Comparison of ENCODE assay signal across 8 cellular contexts in the genomic region with DNA sequence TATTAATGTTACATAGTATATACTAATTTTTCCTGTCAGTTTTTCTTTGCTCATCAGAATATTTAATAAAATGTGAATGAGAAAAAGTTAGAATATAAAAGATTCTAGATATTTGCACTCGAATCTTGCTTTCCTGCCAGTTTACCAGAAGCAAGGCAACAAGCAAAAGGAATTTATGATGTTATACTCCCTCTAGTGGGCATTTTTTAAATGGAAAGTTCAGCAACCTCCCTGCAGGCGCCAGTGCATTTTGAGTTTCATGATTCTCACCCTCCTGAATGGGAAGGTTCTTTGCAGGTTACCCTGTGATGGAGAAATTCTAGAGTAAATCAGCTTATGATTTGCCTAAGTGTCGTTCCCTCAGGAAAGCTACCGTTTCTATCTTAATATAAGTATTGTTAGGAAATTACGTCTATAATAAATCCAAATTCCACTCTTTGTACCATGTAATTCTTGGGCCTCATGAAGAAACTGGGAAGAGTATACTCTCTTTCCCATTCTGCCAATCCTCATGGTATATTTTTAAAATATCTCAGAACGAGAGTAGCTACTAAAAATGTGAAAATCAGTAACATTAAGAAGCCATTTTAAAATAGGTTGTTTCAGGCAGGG.
DNase-seq lines count a peak whose midpoint lies in the region; ATAC-seq, FAIRE-seq and TF ChIP-seq lines count a peak whose summit lies in the region.

No MANE protein-coding gene starts in this region.

- TF ChIP-seq POLR2A in thyroid gland (IDR thresholded peaks at IDR 0.05), result no peak

- no peaks in the 10 kb centered on the region for H3K4me1 ChIP-seq in astrocyte (ENCODE audit: insufficient read depth, low read length)
- peaks cover 0 to 3% of the 10 kb centered on the region in 2 donors for H3K4me1 ChIP-seq in thyroid gland

- H4K20me1 ChIP-seq in astrocyte (ENCODE audit: insufficient read depth, low read length), result no peaks in the 10 kb centered on the region

- no peak overlapping the region for H3K27ac Mint-ChIP-seq in astrocyte (ENCODE audit: unreplicated experiment)

- no peaks in the 10 kb centered on the region for H3K36me3 Mint-ChIP-seq in astrocyte (ENCODE audit: low read depth, unreplicated experiment)

- no peak overlapping the region for H3K4me3 Mint-ChIP-seq in astrocyte (ENCODE audit: unreplicated experiment)

- H3K27me3 ChIP-seq in astrocyte (ENCODE audit: insufficient read depth, low read length), result peaks cover 19% of the 10 kb centered on the region
- H3K27me3 ChIP-seq in thyroid gland, result no peaks in the 10 kb centered on the region

- H3K9me3 ChIP-seq in astrocyte (ENCODE audit: insufficient read depth, low read depth, low read length), result no peaks in the 10 kb centered on the region
- H3K9me3 ChIP-seq in thyroid gland, result no peaks in the 10 kb centered on the region

- no peaks in the 10 kb centered on the region for H3K36me3 ChIP-seq in astrocyte (ENCODE audit: insufficient read depth, low read length)
- no peaks in the 10 kb centered on the region for H3K36me3 ChIP-seq in thyroid gland

- H3K79me2 ChIP-seq in astrocyte (ENCODE audit: insufficient read depth, low read length), result no peaks in the 10 kb centered on the region

- no peak overlapping the region for H3K9ac ChIP-seq in astrocyte (ENCODE audit: low read length)

- FAIRE-seq in astrocyte (lab: Jason Lieb, UNC), result no peak

- no peak overlapping the region for H3K27ac ChIP-seq in astrocyte (ENCODE audit: low read depth, low read length)
- no peak overlapping the region for H3K27ac ChIP-seq in thyroid gland

- DNase-seq in DMS53 (lab: John Stamatoyannopoulos, UW) (peak; percentile 82), NCI-H446 treated with DMSO at 0.1 percent for 48 hours (lab: John Stamatoyannopoulos, UW) (peak; percentile 59), astrocyte (ENCODE audit: low read depth) (peak; percentile 25), inferior parietal cortex (ENCODE audit: extremely low spot score) (peak; percentile 93), thyroid gland (no peak)

- ATAC-seq in GM19463 (IDR thresholded peaks at IDR 0.05; ENCODE audit: unreplicated experiment) (peak; percentile 81), HG03460 (IDR thresholded peaks at IDR 0.05; ENCODE audit: unreplicated experiment) (peak; percentile 73), GM19397 (IDR thresholded peaks at IDR 0.05; ENCODE audit: unreplicated experiment) (no peak)

- no peak overlapping the region for H2AFZ ChIP-seq in astrocyte (ENCODE audit: low read depth, low read length)

- intact Hi-C loops in thyroid gland (cut with DNase I), result loop anchor here (10.0 kb wide), 1 partner anchor 493 kb away; no protein-coding TSS in a partner anchor

- no peaks in the 10 kb centered on the region for H3K9me3 Mint-ChIP-seq in astrocyte (ENCODE audit: unreplicated experiment)

- TF ChIP-seq CTCF in astrocyte (IDR thresholded peaks at IDR 0.05; ENCODE audit: insufficient read depth, low read depth, low read length), result peak; percentile 78
- TF ChIP-seq CTCF in thyroid gland (IDR thresholded peaks at IDR 0.05), result peak; percentile 53 to 87 (median 71)

- WGBS in thyroid gland, 2 donors, result 21 to 22% methylated on average over 6 of the region's 6 CpGs

- peaks cover 5% of the 10 kb centered on the region for H3K4me1 Mint-ChIP-seq in astrocyte (ENCODE audit: low read depth, unreplicated experiment)

- H3K4me3 ChIP-seq in astrocyte (ENCODE audit: insufficient read depth, low read depth, low read length) (no peak overlapping the region), thyroid gland (replicated peaks in 1 of 3) (no peak overlapping the region)

- no peak overlapping the region for H3K4me2 ChIP-seq in astrocyte (ENCODE audit: low read length)

- no peaks in the 10 kb centered on the region for H3K27me3 Mint-ChIP-seq in astrocyte (ENCODE audit: low read depth, unreplicated experiment)

Comparison
In these comparisons a context has a peak if more than half of its experiments do, and no peak if none do; other contexts are left out.
1. DNase-seq: peak in DMS53 (single experiment), NCI-H446 treated with DMSO at 0.1 percent for 48 hours (single experiment), astrocyte (single experiment) and inferior parietal cortex (single experiment); none in thyroid gland (0 of 2).